ENCODE assay signal across 8 cellular contexts in genomic region chr1:171487038-171487437, GRCh38. TPM values are rescaled to one million over a fixed set of nuclear protein-coding genes. Genes with fewer than 3 reads are reported as not detected.
DNase-seq lines count a peak whose midpoint lies in the region; ATAC-seq, FAIRE-seq and TF ChIP-seq lines count a peak whose summit lies in the region.

No MANE protein-coding gene starts in this region.

- no peak for TF ChIP-seq CTCF in kidney (IDR thresholded peaks at IDR 0.05; ENCODE audit: borderline replicate concordance, extremely low read depth, insufficient read depth)
- no peak for TF ChIP-seq CTCF in thoracic aorta (IDR thresholded peaks at IDR 0.05)

- peak overlapping the region; percentile 87 for H3K4me3 Mint-ChIP-seq in activated T-cell treated with anti-CD3 and anti-CD28 coated beads, Interleukin-2, amount 50 U/mL, for 24 hours

- no peaks in the 10 kb centered on the region for H3K9me3 ChIP-seq in kidney (ENCODE audit: control insufficient read depth in 1 of 2, low read length in 2 of 2)
- no peaks in the 10 kb centered on the region for H3K9me3 ChIP-seq in thoracic aorta

- no peaks in the 10 kb centered on the region for H3K27me3 ChIP-seq in thoracic aorta (replicated peaks; ENCODE audit: insufficient read depth)

- no peak for DNase-seq in activated T-cell treated with anti-CD3 and anti-CD28 coated beads, Interleukin-2, amount 50 U/mL, for 24 hours
- DNase-seq in activated T-cell treated with anti-CD3 and anti-CD28 coated beads, Interleukin-2, amount 50 U/mL, for 1 hour = no peak
- DNase-seq in activated naive CD4-positive, alpha-beta T cell treated with anti-CD3 and anti-CD28 coated beads, Interleukin-2, amount 50 U/mL, for 72 hours (ENCODE audit: low spot score in 2 of 2) = no peak
- DNase-seq in kidney (no peak), thoracic aorta (ENCODE audit: low spot score) (no peak), activated gamma-delta T cell (lab: John Stamatoyannopoulos, UW) (no peak)

- peak overlapping the region; percentile 72 to 91 for H3K4me3 ChIP-seq in kidney (ENCODE audit: low read length in 2 of 2)
- peak overlapping the region; percentile 91 for H3K4me3 ChIP-seq in thoracic aorta

- H3K36me3 ChIP-seq in kidney (ENCODE audit: control insufficient read depth in 1 of 2, insufficient read depth in 2 of 2, low read length in 2 of 2) (no peaks in the 10 kb centered on the region), thoracic aorta (no peaks in the 10 kb centered on the region)

- no peaks in the 10 kb centered on the region for H3K9me3 Mint-ChIP-seq in activated T-cell treated with anti-CD3 and anti-CD28 coated beads, Interleukin-2, amount 50 U/mL, for 24 hours
- H3K9me3 Mint-ChIP-seq in activated naive CD4-positive, alpha-beta T cell treated with anti-CD3 and anti-CD28 coated beads, Interleukin-2, amount 50 U/mL, for 72 hours = no peaks in the 10 kb centered on the region

- H3K36me3 Mint-ChIP-seq in activated T-cell treated with anti-CD3 and anti-CD28 coated beads, Interleukin-2, amount 50 U/mL, for 24 hours (ENCODE audit: low read depth) = peaks cover 62% of the 10 kb centered on the region
- peaks cover 19 to 29% of the 10 kb centered on the region in 2 donors for H3K36me3 Mint-ChIP-seq in activated naive CD4-positive, alpha-beta T cell treated with anti-CD3 and anti-CD28 coated beads, Interleukin-2, amount 50 U/mL, for 72 hours

- H3K27ac Mint-ChIP-seq in activated T-cell treated with anti-CD3 and anti-CD28 coated beads, Interleukin-2, amount 50 U/mL, for 24 hours = peak overlapping the region; percentile 100
- peak overlapping the region; percentile 100 for H3K27ac Mint-ChIP-seq in activated naive CD4-positive, alpha-beta T cell treated with anti-CD3 and anti-CD28 coated beads, Interleukin-2, amount 50 U/mL, for 72 hours

- peaks cover 57% of the 10 kb centered on the region for H3K4me1 Mint-ChIP-seq in activated T-cell treated with anti-CD3 and anti-CD28 coated beads, Interleukin-2, amount 50 U/mL, for 24 hours (ENCODE audit: low read depth)

- FAIRE-seq in kidney (lab: Jason Lieb, UNC) = no peak

- intact Hi-C loops in kidney (cut with DNase I) = no loop called here

- ATAC-seq in activated naive CD4-positive, alpha-beta T cell treated with anti-CD3 and anti-CD28 coated beads, Interleukin-2, amount 50 U/mL, for 72 hours = no peak
- ATAC-seq in thoracic aorta (ENCODE audit: insufficient number of reproducible peaks, low FRiP score, low read depth) (no peak), GM18520 (IDR thresholded peaks at IDR 0.05; ENCODE audit: unreplicated experiment) (no peak), HG02759 (IDR thresholded peaks at IDR 0.05; ENCODE audit: unreplicated experiment) (no peak)

- H3K4me1 ChIP-seq in kidney (ENCODE audit: control insufficient read depth in 1 of 2, insufficient read depth in 1 of 2, low read depth in 1 of 2, low read length in 2 of 2) (peaks cover 8 to 12% of the 10 kb centered on the region in 2 donors), thoracic aorta (ENCODE audit: control insufficient read depth in 1 of 2, low read depth in 2 of 2) (peaks cover 32 to 57% of the 10 kb centered on the region in 2 donors)

- H3K27ac ChIP-seq in kidney (ENCODE audit: low read depth in 2 of 2, low read length in 2 of 2) (no peak overlapping the region), thoracic aorta (no peak overlapping the region)

- no peaks in the 10 kb centered on the region for H3K27me3 Mint-ChIP-seq in activated T-cell treated with anti-CD3 and anti-CD28 coated beads, Interleukin-2, amount 50 U/mL, for 24 hours

- peak overlapping the region; percentile 4 to 97 for H3K9ac ChIP-seq in kidney (ENCODE audit: low read length in 2 of 2)

RNA-seq across cellular contexts. Expression of gene PRRC2C, which starts 1.7 kb away (rescaled TPM):
- total RNA-seq in activated naive CD4-positive, alpha-beta T cell treated with anti-CD3 and anti-CD28 coated beads, Interleukin-2, amount 50 U/mL, for 72 hours = 100 to 1,000 TPM; 211 to 248 TPM
- total RNA-seq in kidney (152 TPM), thoracic aorta (100 to 1,000 TPM in 1 of 2 donors, 10 to 100 TPM in 1; 73.9 to 127 TPM)
- 28.1 TPM for polyA plus RNA-seq in kidney (ENCODE audit: insufficient read depth, low read depth, low replicate concordance)
